In the genomic region with DNA sequence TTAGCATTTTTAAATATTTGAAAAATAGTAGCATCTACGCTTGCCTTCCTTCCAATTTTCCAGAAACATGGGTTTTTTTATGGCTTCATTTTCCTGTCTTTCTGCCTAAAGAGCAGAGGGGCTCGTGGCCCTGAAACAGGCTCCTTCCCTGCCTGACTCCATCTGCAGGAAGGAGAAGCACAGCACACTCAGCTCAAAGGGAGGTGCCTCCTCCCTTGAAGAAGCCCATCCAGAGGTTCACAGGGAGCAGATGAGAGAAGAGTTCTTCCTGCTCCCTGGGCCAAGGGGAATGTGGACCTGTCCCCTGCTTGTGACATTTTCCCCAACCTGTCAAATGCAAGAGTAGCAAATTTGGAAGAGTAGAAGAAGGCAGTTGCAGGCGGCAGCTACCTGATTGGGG, we compare ENCODE assay signal across 1 cellular context.
TF ChIP-seq lines count a peak whose summit lies in the region.

No MANE protein-coding gene starts in this region.

TF ChIP-seq in H1, 55 proteins besides CTCF, POLR2A, EP300 and RAD21:
- TF ChIP-seq TCF12 (IDR thresholded peaks at IDR 0.05; ENCODE audit: low read depth, low read length) (no peak), SP1 (IDR thresholded peaks at IDR 0.05; ENCODE audit: low read depth, low read length) (no peak), HDAC6 (IDR thresholded peaks at IDR 0.05; ENCODE audit: low read depth, low read length) (no peak), RBBP5 (IDR thresholded peaks at IDR 0.05; ENCODE audit: borderline replicate concordance, low read depth, low read length) (no peak), JUND (IDR thresholded peaks at IDR 0.05; ENCODE audit: low read length) (no peak), HDAC2 (IDR thresholded peaks at IDR 0.05; ENCODE audit: borderline replicate concordance in 1 of 2, low read depth in 2 of 2, low read length in 2 of 2) (no peak)
- TF ChIP-seq, protein P1, sequence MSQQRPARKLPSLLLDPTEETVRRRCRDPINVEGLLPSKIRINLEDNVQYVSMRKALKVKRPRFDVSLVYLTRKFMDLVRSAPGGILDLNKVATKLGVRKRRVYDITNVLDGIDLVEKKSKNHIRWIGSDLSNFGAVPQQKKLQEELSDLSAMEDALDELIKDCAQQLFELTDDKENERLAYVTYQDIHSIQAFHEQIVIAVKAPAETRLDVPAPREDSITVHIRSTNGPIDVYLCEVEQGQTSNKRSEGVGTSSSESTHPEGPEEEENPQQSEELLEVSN (IDR thresholded peaks at IDR 0.05) = no peak
- TF ChIP-seq, protein P2, sequence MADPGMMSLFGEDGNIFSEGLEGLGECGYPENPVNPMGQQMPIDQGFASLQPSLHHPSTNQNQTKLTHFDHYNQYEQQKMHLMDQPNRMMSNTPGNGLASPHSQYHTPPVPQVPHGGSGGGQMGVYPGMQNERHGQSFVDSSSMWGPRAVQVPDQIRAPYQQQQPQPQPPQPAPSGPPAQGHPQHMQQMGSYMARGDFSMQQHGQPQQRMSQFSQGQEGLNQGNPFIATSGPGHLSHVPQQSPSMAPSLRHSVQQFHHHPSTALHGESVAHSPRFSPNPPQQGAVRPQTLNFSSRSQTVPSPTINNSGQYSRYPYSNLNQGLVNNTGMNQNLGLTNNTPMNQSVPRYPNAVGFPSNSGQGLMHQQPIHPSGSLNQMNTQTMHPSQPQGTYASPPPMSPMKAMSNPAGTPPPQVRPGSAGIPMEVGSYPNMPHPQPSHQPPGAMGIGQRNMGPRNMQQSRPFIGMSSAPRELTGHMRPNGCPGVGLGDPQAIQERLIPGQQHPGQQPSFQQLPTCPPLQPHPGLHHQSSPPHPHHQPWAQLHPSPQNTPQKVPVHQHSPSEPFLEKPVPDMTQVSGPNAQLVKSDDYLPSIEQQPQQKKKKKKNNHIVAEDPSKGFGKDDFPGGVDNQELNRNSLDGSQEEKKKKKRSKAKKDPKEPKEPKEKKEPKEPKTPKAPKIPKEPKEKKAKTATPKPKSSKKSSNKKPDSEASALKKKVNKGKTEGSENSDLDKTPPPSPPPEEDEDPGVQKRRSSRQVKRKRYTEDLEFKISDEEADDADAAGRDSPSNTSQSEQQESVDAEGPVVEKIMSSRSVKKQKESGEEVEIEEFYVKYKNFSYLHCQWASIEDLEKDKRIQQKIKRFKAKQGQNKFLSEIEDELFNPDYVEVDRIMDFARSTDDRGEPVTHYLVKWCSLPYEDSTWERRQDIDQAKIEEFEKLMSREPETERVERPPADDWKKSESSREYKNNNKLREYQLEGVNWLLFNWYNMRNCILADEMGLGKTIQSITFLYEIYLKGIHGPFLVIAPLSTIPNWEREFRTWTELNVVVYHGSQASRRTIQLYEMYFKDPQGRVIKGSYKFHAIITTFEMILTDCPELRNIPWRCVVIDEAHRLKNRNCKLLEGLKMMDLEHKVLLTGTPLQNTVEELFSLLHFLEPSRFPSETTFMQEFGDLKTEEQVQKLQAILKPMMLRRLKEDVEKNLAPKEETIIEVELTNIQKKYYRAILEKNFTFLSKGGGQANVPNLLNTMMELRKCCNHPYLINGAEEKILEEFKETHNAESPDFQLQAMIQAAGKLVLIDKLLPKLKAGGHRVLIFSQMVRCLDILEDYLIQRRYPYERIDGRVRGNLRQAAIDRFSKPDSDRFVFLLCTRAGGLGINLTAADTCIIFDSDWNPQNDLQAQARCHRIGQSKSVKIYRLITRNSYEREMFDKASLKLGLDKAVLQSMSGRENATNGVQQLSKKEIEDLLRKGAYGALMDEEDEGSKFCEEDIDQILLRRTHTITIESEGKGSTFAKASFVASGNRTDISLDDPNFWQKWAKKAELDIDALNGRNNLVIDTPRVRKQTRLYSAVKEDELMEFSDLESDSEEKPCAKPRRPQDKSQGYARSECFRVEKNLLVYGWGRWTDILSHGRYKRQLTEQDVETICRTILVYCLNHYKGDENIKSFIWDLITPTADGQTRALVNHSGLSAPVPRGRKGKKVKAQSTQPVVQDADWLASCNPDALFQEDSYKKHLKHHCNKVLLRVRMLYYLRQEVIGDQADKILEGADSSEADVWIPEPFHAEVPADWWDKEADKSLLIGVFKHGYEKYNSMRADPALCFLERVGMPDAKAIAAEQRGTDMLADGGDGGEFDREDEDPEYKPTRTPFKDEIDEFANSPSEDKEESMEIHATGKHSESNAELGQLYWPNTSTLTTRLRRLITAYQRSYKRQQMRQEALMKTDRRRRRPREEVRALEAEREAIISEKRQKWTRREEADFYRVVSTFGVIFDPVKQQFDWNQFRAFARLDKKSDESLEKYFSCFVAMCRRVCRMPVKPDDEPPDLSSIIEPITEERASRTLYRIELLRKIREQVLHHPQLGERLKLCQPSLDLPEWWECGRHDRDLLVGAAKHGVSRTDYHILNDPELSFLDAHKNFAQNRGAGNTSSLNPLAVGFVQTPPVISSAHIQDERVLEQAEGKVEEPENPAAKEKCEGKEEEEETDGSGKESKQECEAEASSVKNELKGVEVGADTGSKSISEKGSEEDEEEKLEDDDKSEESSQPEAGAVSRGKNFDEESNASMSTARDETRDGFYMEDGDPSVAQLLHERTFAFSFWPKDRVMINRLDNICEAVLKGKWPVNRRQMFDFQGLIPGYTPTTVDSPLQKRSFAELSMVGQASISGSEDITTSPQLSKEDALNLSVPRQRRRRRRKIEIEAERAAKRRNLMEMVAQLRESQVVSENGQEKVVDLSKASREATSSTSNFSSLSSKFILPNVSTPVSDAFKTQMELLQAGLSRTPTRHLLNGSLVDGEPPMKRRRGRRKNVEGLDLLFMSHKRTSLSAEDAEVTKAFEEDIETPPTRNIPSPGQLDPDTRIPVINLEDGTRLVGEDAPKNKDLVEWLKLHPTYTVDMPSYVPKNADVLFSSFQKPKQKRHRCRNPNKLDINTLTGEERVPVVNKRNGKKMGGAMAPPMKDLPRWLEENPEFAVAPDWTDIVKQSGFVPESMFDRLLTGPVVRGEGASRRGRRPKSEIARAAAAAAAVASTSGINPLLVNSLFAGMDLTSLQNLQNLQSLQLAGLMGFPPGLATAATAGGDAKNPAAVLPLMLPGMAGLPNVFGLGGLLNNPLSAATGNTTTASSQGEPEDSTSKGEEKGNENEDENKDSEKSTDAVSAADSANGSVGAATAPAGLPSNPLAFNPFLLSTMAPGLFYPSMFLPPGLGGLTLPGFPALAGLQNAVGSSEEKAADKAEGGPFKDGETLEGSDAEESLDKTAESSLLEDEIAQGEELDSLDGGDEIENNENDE (IDR thresholded peaks at IDR 0.05; ENCODE audit: insufficient replicate concordance, low read length) = no peak
